In the genomic region with DNA sequence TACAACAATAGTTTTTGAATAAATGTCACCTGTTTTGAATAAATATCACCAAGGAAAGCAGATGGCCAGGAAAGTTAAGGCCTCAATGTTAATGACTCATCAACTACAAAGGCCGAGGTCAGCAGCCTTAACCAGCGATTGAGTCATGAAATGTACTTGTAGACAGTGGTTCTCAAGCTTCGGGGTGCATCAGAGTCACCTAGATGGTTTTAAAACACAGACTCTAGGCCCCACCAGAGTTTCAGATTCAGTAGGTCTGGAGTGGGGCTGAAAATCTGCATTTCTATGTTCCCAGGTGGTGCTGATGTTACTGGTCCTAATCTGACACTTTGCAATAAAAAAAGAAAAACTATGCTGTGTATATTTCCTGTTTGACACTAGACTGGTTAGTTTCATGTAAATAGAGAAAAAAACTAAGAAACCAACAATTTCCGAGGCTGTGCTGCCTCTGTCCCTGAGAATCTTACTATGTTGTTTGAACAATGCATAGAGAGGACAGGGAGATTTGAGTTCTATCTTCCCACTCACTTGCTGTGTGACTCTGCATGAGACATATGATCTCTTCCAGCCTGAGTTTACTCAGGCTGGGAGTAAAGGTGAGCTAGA, we compare ENCODE assay signal across 7 cellular contexts. TPM values are rescaled to one million over a fixed set of nuclear protein-coding genes. Genes with fewer than 3 reads are reported as not detected.
DNase-seq lines count a peak whose midpoint lies in the region; ATAC-seq and TF ChIP-seq lines count a peak whose summit lies in the region.

No MANE protein-coding gene starts in this region.

- H3K4me1 ChIP-seq in RWPE2 (ENCODE audit: insufficient read depth, poor library complexity, severe bottlenecking) (peaks cover 19% of the 10 kb centered on the region), muscle layer of duodenum (ENCODE audit: control insufficient read depth in 1 of 2, insufficient read depth in 2 of 2, low read length in 2 of 2) (peaks cover 0 to 14% of the 10 kb centered on the region in 2 donors)

- DNase-seq in RWPE2 (ENCODE audit: low spot score) (no peak), amniotic stem cell (lab: John Stamatoyannopoulos, UW) (peak; percentile 7), sciatic nerve (ENCODE audit: low spot score) (no peak), DMS153 (lab: John Stamatoyannopoulos, UW) (no peak)

- H3K36me3 ChIP-seq in RWPE2 (ENCODE audit: low read depth) (no peaks in the 10 kb centered on the region; the same call in 1 of the 2 replicates), muscle layer of duodenum (ENCODE audit: control insufficient read depth in 1 of 2, insufficient read depth in 2 of 2, low read length in 2 of 2) (no peaks in the 10 kb centered on the region)

- ATAC-seq in GM18907 (IDR thresholded peaks at IDR 0.05; ENCODE audit: unreplicated experiment): peak; percentile 90
- ATAC-seq in HG03025 (IDR thresholded peaks at IDR 0.05; ENCODE audit: low FRiP score, unreplicated experiment): peak; percentile 92
- peak; percentile 88 for ATAC-seq in RWPE2 (ENCODE audit: low read depth)
- ATAC-seq in sciatic nerve: no peak

- no peak for TF ChIP-seq CTCF in RWPE2 (IDR thresholded peaks at IDR 0.05; ENCODE audit: poor library complexity, severe bottlenecking)

- intact Hi-C loops in sciatic nerve (cut with DNase I): no loop called here

- no peak overlapping the region for H3K4me3 ChIP-seq in RWPE2 (ENCODE audit: severe bottlenecking)
- no peak overlapping the region for H3K4me3 ChIP-seq in muscle layer of duodenum (ENCODE audit: low read depth in 1 of 2, low read length in 2 of 2)

- H3K27ac ChIP-seq in RWPE2 (ENCODE audit: poor library complexity, severe bottlenecking) (peak overlapping the region; percentile 28), muscle layer of duodenum (ENCODE audit: low read length) (peak overlapping the region; percentile 5)

- H3K27me3 ChIP-seq in RWPE2 (ENCODE audit: insufficient read depth, poor library complexity, severe bottlenecking): no peaks in the 10 kb centered on the region
- H3K27me3 ChIP-seq in muscle layer of duodenum (ENCODE audit: low read depth, low read length): no peaks in the 10 kb centered on the region

- H3K9me3 ChIP-seq in RWPE2 (ENCODE audit: severe bottlenecking) (no peaks in the 10 kb centered on the region), muscle layer of duodenum (ENCODE audit: control insufficient read depth in 1 of 2, low read length in 2 of 2) (no peaks in the 10 kb centered on the region)

RNA-seq across cellular contexts. Expression of a gene that starts 9.8 kb away (rescaled TPM):
- 27.6 TPM for total RNA-seq in sciatic nerve

RNA-seq across cellular contexts. Expression of a gene that starts 39.1 kb away (rescaled TPM):
- total RNA-seq in sciatic nerve: 11.8 TPM

RNA-seq across cellular contexts. Expression of a gene that starts 39.2 kb away (rescaled TPM):
- 8.5 TPM for total RNA-seq in sciatic nerve
